17 cellular contexts compared by ENCODE assay signal in the genomic region with DNA sequence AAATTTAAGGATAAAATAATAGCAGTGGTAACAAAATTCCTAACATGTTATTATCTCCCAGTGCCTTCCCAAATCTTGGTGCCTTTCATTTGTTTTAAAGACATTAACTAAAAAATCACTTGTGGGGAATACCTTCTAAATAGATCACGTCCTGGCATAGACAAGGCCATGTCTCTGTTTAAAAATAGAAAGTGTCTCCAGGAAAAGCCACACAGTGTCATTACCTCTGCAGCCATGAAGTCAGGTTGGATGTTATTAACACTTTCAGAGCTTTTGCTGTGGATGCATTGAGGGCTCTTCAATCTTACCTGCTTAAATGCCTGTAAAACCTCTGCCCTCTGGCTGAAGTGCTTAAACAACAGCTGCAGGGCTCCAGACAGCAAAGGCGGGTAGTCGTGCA.
"Had no signal": no experiment of that assay in that cellular context is flagged by ENCODE, and none has a peak within 500 bp of the region (broad histone marks: within the 10 kb centered on the region; RNA-seq: fewer than 3 reads in every experiment).

No MANE protein-coding gene starts in this region.

- ATAC-seq: activated CD8-positive, alpha-beta T cell treated with anti-CD3 and anti-CD28 coated beads, Interleukin-2, amount 10 ng/mL, durations not matched to agents 7 days and 5 days; body of pancreas; left lobe of liver; stimulated activated naive B cell treated with anti-CD40 and anti-IgM and Interleukin-4, amounts not matched to agents 10 μg/mL and 1 μg/mL and 100 μg/mL, for 72 hours had no signal

- H3K4me3 Mint-ChIP-seq: activated CD4-positive, alpha-beta T cell treated with anti-CD3 and anti-CD28 coated beads, Interleukin-2, amount 10 ng/mL, durations not matched to agents 7 days and 5 days; activated CD8-positive, alpha-beta T cell treated with anti-CD3 and anti-CD28 coated beads, Interleukin-2, amount 10 ng/mL, durations not matched to agents 7 days and 5 days; activated naive CD4-positive, alpha-beta T cell treated with anti-CD3 and anti-CD28 coated beads for 36 hours; activated T-cell treated with anti-CD3 and anti-CD28 coated beads, Interleukin-2, amount 50 U/mL, for 24 hours; nephron progenitor cell; stimulated activated naive B cell treated with anti-CD40 and anti-IgM and Interleukin-4, amounts not matched to agents 10 μg/mL and 1 μg/mL and 100 μg/mL, for 72 hours had no signal

- H3K27ac Mint-ChIP-seq: activated CD4-positive, alpha-beta T cell treated with anti-CD3 and anti-CD28 coated beads, Interleukin-2, amount 10 ng/mL, durations not matched to agents 7 days and 5 days; activated CD8-positive, alpha-beta T cell treated with anti-CD3 and anti-CD28 coated beads, Interleukin-2, amount 10 ng/mL, durations not matched to agents 7 days and 5 days; activated naive CD4-positive, alpha-beta T cell treated with anti-CD3 and anti-CD28 coated beads for 36 hours; activated T-cell treated with anti-CD3 and anti-CD28 coated beads, Interleukin-2, amount 50 U/mL, for 24 hours; activated T-helper 2 cell treated with anti-CD3 and anti-CD28 coated beads, Interferon-gamma antibody, Interleukin-2, Interleukin-4, amounts not matched to agents 10 μg/mL and 5 μg/mL and 100 μg/mL, durations not matched to agents 14 hours and 24 hours and 36 hours; nephron progenitor cell; stimulated activated naive B cell treated with anti-CD40 and anti-IgM and Interleukin-4, amounts not matched to agents 10 μg/mL and 1 μg/mL and 100 μg/mL, for 72 hours had no signal

- H3K27me3 Mint-ChIP-seq: activated CD4-positive, alpha-beta T cell treated with anti-CD3 and anti-CD28 coated beads, Interleukin-2, amount 10 ng/mL, durations not matched to agents 7 days and 5 days; activated T-cell treated with anti-CD3 and anti-CD28 coated beads, Interleukin-2, amount 50 U/mL, for 24 hours; stimulated activated naive B cell treated with anti-CD40 and anti-IgM and Interleukin-4, amounts not matched to agents 10 μg/mL and 1 μg/mL and 100 μg/mL, for 72 hours had no signal

- H3K9me3 Mint-ChIP-seq: activated CD4-positive, alpha-beta T cell treated with anti-CD3 and anti-CD28 coated beads, Interleukin-2, amount 10 ng/mL, durations not matched to agents 7 days and 5 days; activated naive CD4-positive, alpha-beta T cell treated with anti-CD3 and anti-CD28 coated beads for 36 hours; activated T-cell treated with anti-CD3 and anti-CD28 coated beads, Interleukin-2, amount 50 U/mL, for 24 hours; activated T-helper 2 cell treated with anti-CD3 and anti-CD28 coated beads, Interferon-gamma antibody, Interleukin-2, Interleukin-4, amounts not matched to agents 10 μg/mL and 5 μg/mL and 100 μg/mL, durations not matched to agents 14 hours and 24 hours and 36 hours; nephron progenitor cell; stimulated activated naive B cell treated with anti-CD40 and anti-IgM and Interleukin-4, amounts not matched to agents 10 μg/mL and 1 μg/mL and 100 μg/mL, for 72 hours had no signal

- DNase-seq: activated CD4-positive, alpha-beta T cell treated with anti-CD3 and anti-CD28 coated beads, Interleukin-2, amount 10 ng/mL, durations not matched to agents 7 days and 5 days; activated CD8-positive, alpha-beta T cell treated with anti-CD3 and anti-CD28 coated beads, Interleukin-2, amount 10 ng/mL, durations not matched to agents 7 days and 5 days; activated naive CD4-positive, alpha-beta T cell treated with anti-CD3 and anti-CD28 coated beads for 36 hours; activated T-cell treated with anti-CD3 and anti-CD28 coated beads, Interleukin-2, amount 50 U/mL, for 24 hours; body of pancreas; caudate nucleus; erythroblast; foreskin melanocyte; hypothalamus; mammary epithelial cell; nephron progenitor cell; nucleus accumbens; spleen; stimulated activated naive B cell treated with anti-CD40 and anti-IgM and Interleukin-4, amounts not matched to agents 10 μg/mL and 1 μg/mL and 100 μg/mL, for 72 hours; upper lobe of left lung had no signal
